13 cellular contexts compared by ENCODE assay signal in the genomic region with DNA sequence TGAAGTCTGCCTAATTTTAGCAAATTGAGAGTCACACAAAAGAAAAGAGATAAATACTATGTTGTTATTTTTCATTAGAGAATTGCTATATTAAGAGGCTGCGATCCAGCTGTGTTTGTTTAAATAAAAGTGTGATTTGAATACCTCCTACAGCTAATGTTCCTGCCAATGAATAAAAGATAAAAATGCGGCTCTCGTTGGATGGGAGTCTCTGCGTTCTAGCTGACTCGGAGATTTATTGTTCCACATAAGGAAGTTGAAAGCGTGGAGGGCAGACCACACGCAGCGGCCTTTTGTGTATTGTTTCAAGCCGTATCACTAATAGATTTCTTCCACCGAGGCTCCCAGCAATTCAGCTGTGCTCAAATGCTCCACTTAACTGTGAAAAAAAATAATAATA.
DNase-seq lines count a peak whose midpoint lies in the region; TF ChIP-seq lines count a peak whose summit lies in the region.
"Had no signal": no experiment of that assay in that cellular context is flagged by ENCODE, and none has a peak within 500 bp of the region (broad histone marks: within the 10 kb centered on the region; RNA-seq: fewer than 3 reads in every experiment).

No MANE protein-coding gene starts in this region.

- H3K4me1 ChIP-seq in fibroblast of lung (ENCODE audit: control insufficient read depth, extremely low read depth, insufficient read depth, low read length), result no peaks in the 10 kb centered on the region

- no peak for TF ChIP-seq CTCF in fibroblast of lung (conservative IDR thresholded peaks at IDR 0.05 in 1 of 2, IDR thresholded peaks at IDR 0.05 in 1 of 2; ENCODE audit: low read depth in 1 of 2, low read length in 2 of 2)

- no peaks in the 10 kb centered on the region for H4K20me1 ChIP-seq in fibroblast of lung (ENCODE audit: control insufficient read depth, extremely low read depth, insufficient read depth, low read length)

- H3K4me3 ChIP-seq in fibroblast of lung (replicated peaks in 1 of 4; ENCODE audit: control extremely low read depth in 1 of 4, insufficient read depth in 1 of 4, low read depth in 3 of 4, low read length in 4 of 4), result no peak overlapping the region
- H3K4me3 ChIP-seq: suprapubic skin had no signal

- no peaks in the 10 kb centered on the region for H3K27me3 ChIP-seq in fibroblast of lung (ENCODE audit: control insufficient read depth, insufficient read depth, low read length)
- H3K27me3 ChIP-seq: suprapubic skin had no signal

- H3K27ac ChIP-seq in fibroblast of lung (ENCODE audit: insufficient read depth, low read length), result no peak overlapping the region
- H3K27ac ChIP-seq: epithelial cell of prostate, suprapubic skin had no signal

- H3K36me3 ChIP-seq in fibroblast of lung (ENCODE audit: control insufficient read depth, insufficient read depth, low read length), result no peaks in the 10 kb centered on the region
- H3K36me3 ChIP-seq: suprapubic skin had no signal

- H3K9me3 ChIP-seq in fibroblast of lung (ENCODE audit: control insufficient read depth, insufficient read depth, low read depth, low read length), result no peaks in the 10 kb centered on the region
- H3K9me3 ChIP-seq: suprapubic skin had no signal

- no peak overlapping the region for H2AFZ ChIP-seq in fibroblast of lung (ENCODE audit: low read length)

- H3K79me2 ChIP-seq in fibroblast of lung (ENCODE audit: control insufficient read depth, insufficient read depth, low read length), result no peaks in the 10 kb centered on the region

- no peak overlapping the region for H3K4me2 ChIP-seq in fibroblast of lung (ENCODE audit: extremely low read depth, insufficient read depth, low read length)

- peak; percentile 100 for DNase-seq in NCI-H1417 treated with DMSO at 0.1 percent for 48 hours (lab: John Stamatoyannopoulos, UW)
- DNase-seq in NCI-H748 (lab: John Stamatoyannopoulos, UW; ENCODE audit: unreplicated experiment), result peak; percentile 99
- DNase-seq in fibroblast of lung (ENCODE audit: low read depth in 2 of 2), result peak; percentile 33 to 56
- DNase-seq in retina, result peak; percentile 67
- DNase-seq in DMS114 treated with DMSO at 0.1 percent for 48 hours (lab: John Stamatoyannopoulos, UW; ENCODE audit: unreplicated experiment), result no peak
- DNase-seq in GOT3 (lab: John Stamatoyannopoulos, UW), result no peak
- no peak for DNase-seq in HCEC 1CT
- DNase-seq: activated CD4-positive, CD25-positive, alpha-beta regulatory T cell; mesenchymal stem cell; PC-3; stimulated activated CD4-positive, alpha-beta T cell treated with anti-CD3 and anti-CD28 coated beads, Interleukin-1b, Interleukin-23, amount 100 ng/mL, for 48 hours had no signal

- H3K9ac ChIP-seq in fibroblast of lung (ENCODE audit: insufficient read depth, low read length), result no peak overlapping the region

Comparison
In these comparisons a context has a peak if more than half of its experiments do, and no peak if none do; other contexts are left out.
1. DNase-seq: peak in NCI-H1417 treated with DMSO at 0.1 percent for 48 hours (single experiment), NCI-H748 (single experiment), fibroblast of lung (2 of 2) and retina (single experiment); none in DMS114 treated with DMSO at 0.1 percent for 48 hours (single experiment), GOT3 (single experiment) and HCEC 1CT (single experiment).